In genomic region chr7:150937848-150938561, GRCh38 we compare ENCODE assay signal across 9 cellular contexts. TPM values are rescaled to one million over a fixed set of nuclear protein-coding genes. Genes with fewer than 3 reads are reported as not detected.
A peak's percentile ranks its signal among the peaks of the same experiment; 100 is the strongest.
DNase-seq lines count a peak whose midpoint lies in the region; ATAC-seq and TF ChIP-seq lines count a peak whose summit lies in the region.
"Had no signal": no experiment of that assay in that cellular context is flagged by ENCODE, and none has a peak within 500 bp of the region (broad histone marks: within the 10 kb centered on the region; RNA-seq: fewer than 3 reads in every experiment).

No MANE protein-coding gene starts in this region.

- H3K4me3 Mint-ChIP-seq in nephron (peak overlapping the region in 2 of 3 experiments; percentile 14 to 25), mesothelial cell of epicardium (no peak overlapping the region)
- H3K4me3 Mint-ChIP-seq: T-helper 1 cell treated with Interleukin-12 subunit alpha and Interleukin-12 subunit beta and Interleukin-4 antibody, amounts not matched to agents 30 μg/mL and 1 μg/mL, for 36 hours had no signal

- ATAC-seq in HG03565 (IDR thresholded peaks at IDR 0.05; ENCODE audit: unreplicated experiment) = no peak
- no peak for ATAC-seq in GM21515 (IDR thresholded peaks at IDR 0.05; ENCODE audit: unreplicated experiment)

- H3K4me1 Mint-ChIP-seq in nephron (peaks cover 27% of the 10 kb centered on the region), mesothelial cell of epicardium (peaks cover 20% of the 10 kb centered on the region)

- TF ChIP-seq CTCF in nephron (IDR thresholded peaks at IDR 0.05; ENCODE audit: unreplicated experiment in 3 of 3) (no peak), mesothelial cell of epicardium (IDR thresholded peaks at IDR 0.05; ENCODE audit: unreplicated experiment) (no peak)

- DNase-seq in DMS 273 (lab: John Stamatoyannopoulos, UW; ENCODE audit: unreplicated experiment) (peak; percentile 52), NCI-H187 (lab: John Stamatoyannopoulos, UW) (peak; percentile 26 to 58), NAMALWA (ENCODE audit: low spot score) (no peak), mesothelial cell of epicardium (ENCODE audit: low spot score in 2 of 2, unreplicated experiment in 2 of 2) (no peak)
- peak; percentile 49 to 59 for DNase-seq in activated T-cell treated with anti-CD3 and anti-CD28 coated beads, Interleukin-2, amount 50 U/mL, for 48 hours

- no peaks in the 10 kb centered on the region for H3K36me3 Mint-ChIP-seq in nephron (ENCODE audit: low read depth)
- no peaks in the 10 kb centered on the region for H3K36me3 Mint-ChIP-seq in mesothelial cell of epicardium

- peak overlapping the region; percentile 44 to 83 (median 83) for H3K27ac Mint-ChIP-seq in nephron
- H3K27ac Mint-ChIP-seq in mesothelial cell of epicardium = no peak overlapping the region
- H3K27ac Mint-ChIP-seq: T-helper 1 cell treated with Interleukin-12 subunit alpha and Interleukin-12 subunit beta and Interleukin-4 antibody, amounts not matched to agents 30 μg/mL and 1 μg/mL, for 36 hours had no signal

- H3K9me3 Mint-ChIP-seq in nephron (no peaks in the 10 kb centered on the region), mesothelial cell of epicardium (no peaks in the 10 kb centered on the region)
- H3K9me3 Mint-ChIP-seq: T-helper 1 cell treated with Interleukin-12 subunit alpha and Interleukin-12 subunit beta and Interleukin-4 antibody, amounts not matched to agents 30 μg/mL and 1 μg/mL, for 36 hours had no signal

- peaks cover 3% of the 10 kb centered on the region for H3K27me3 Mint-ChIP-seq in nephron (ENCODE audit: low read depth)
- peaks cover 12% of the 10 kb centered on the region for H3K27me3 Mint-ChIP-seq in mesothelial cell of epicardium (ENCODE audit: low read depth)

RNA-seq across cellular contexts. Expression of gene KCNH2, which starts 40.1 kb away (rescaled TPM):
- 11.2 to 12.3 TPM (median 11.7 TPM) in 3 replicates for total RNA-seq in mesothelial cell of epicardium

RNA-seq across cellular contexts. Expression of gene NOS3, which starts 52.8 kb away (rescaled TPM):
- total RNA-seq in mesothelial cell of epicardium = 6.0 to 7.8 TPM (median 6.6 TPM) in 3 replicates

Comparison
In these comparisons a context has a peak if more than half of its experiments do, and no peak if none do; other contexts are left out.
1. DNase-seq: peak in DMS 273 (single experiment), NCI-H187 (2 of 2) and activated T-cell treated with anti-CD3 and anti-CD28 coated beads, Interleukin-2, amount 50 U/mL, for 48 hours (2 of 2); none in NAMALWA (single experiment) and mesothelial cell of epicardium (0 of 2).